In genomic region chr6:121449331-121449730, GRCh38 we compare ENCODE assay signal across 1 cellular context.
TF ChIP-seq lines count a peak whose summit lies in the region.

No MANE protein-coding gene starts in this region.

TF ChIP-seq in GM23338, 12 proteins besides CTCF, POLR2A, EP300 and RAD21 (continued from another document):
- TF ChIP-seq REST (IDR thresholded peaks at IDR 0.05; ENCODE audit: unreplicated experiment) (no peak), ETS1 (IDR thresholded peaks at IDR 0.05) (no peak), STAT1 (IDR thresholded peaks at IDR 0.05; ENCODE audit: unreplicated experiment) (no peak), EZH2phosphoT487 (IDR thresholded peaks at IDR 0.05; ENCODE audit: unreplicated experiment) (no peak), ZNF114 (CRISPR knock-in tag; IDR thresholded peaks at IDR 0.05) (no peak), EZH2 (IDR thresholded peaks at IDR 0.05; ENCODE audit: low read depth, unreplicated experiment) (no peak), CREB1 (CRISPR knock-in tag; IDR thresholded peaks at IDR 0.05; ENCODE audit: low read depth) (no peak), ZNF331 (CRISPR knock-in tag; IDR thresholded peaks at IDR 0.05; ENCODE audit: low read depth) (no peak), JUNB (IDR thresholded peaks at IDR 0.05; ENCODE audit: unreplicated experiment) (no peak)
